ENCODE assay signal across 11 cellular contexts in genomic region chr3:100465871-100466777, GRCh38. TPM values are rescaled to one million over a fixed set of nuclear protein-coding genes. Genes with fewer than 3 reads are reported as not detected.
DNase-seq lines count a peak whose midpoint lies in the region; ATAC-seq, FAIRE-seq and TF ChIP-seq lines count a peak whose summit lies in the region.
"Had no signal": no experiment of that assay in that cellular context is flagged by ENCODE, and none has a peak within 500 bp of the region (broad histone marks: within the 10 kb centered on the region; RNA-seq: fewer than 3 reads in every experiment).

No MANE protein-coding gene starts in this region.

- H3K79me1 ChIP-seq in trophoblast cell (ENCODE audit: low read length): no peaks in the 10 kb centered on the region

- H3K23ac ChIP-seq in trophoblast cell (ENCODE audit: low read length): no peak overlapping the region

- FAIRE-seq in GM12892 (lab: Jason Lieb, UNC): peak; percentile 27

- H2BK12ac ChIP-seq in trophoblast cell (ENCODE audit: low read length): no peak overlapping the region

- H3K14ac ChIP-seq in trophoblast cell (ENCODE audit: low read length): no peak overlapping the region

- no peak overlapping the region for H3K9ac ChIP-seq in trophoblast cell (ENCODE audit: low read length)

- no peak overlapping the region for H3K27ac ChIP-seq in trophoblast cell (ENCODE audit: low read depth, low read length)

- H2AK5ac ChIP-seq in trophoblast cell (ENCODE audit: low read length): no peak overlapping the region

- H3K79me2 ChIP-seq in trophoblast cell (ENCODE audit: control insufficient read depth, insufficient read depth, low read length, poor library complexity): no peaks in the 10 kb centered on the region

- TF ChIP-seq POLR2A in GM12892 (IDR thresholded peaks at IDR 0.05; ENCODE audit: low read depth, low read length): no peak

- no peak overlapping the region for H4K8ac ChIP-seq in trophoblast cell (ENCODE audit: low read depth, low read length)

- no peaks in the 10 kb centered on the region for H3K36me3 ChIP-seq in trophoblast cell (ENCODE audit: control insufficient read depth in 1 of 2, insufficient read depth in 2 of 2, low read length in 2 of 2)

- no peak overlapping the region for H3K4me3 ChIP-seq in trophoblast cell (ENCODE audit: low read depth, low read length)

- H3K4me1 ChIP-seq in trophoblast cell (ENCODE audit: control insufficient read depth in 1 of 2, insufficient read depth in 2 of 2, low read length in 2 of 2): no peaks in the 10 kb centered on the region

- WGBS in trophoblast cell (ENCODE audit: extremely low coverage, insufficient coverage, insufficient read length): no CpG with 5 or more reads among the region's 3 CpGs

- H3K4me2 ChIP-seq in trophoblast cell (ENCODE audit: low read length): no peak overlapping the region

- no peak overlapping the region for H3K4ac ChIP-seq in trophoblast cell (ENCODE audit: low read depth, low read length)

- in situ Hi-C loops in KBM-7 (cut with MboI; ENCODE audit: low pct_unique_long_range_greater_than_20kb, low sequenced_read_pairs): no loop called here

- DNase-seq in GM12892 (ENCODE audit: insufficient read length) (no peak), KBM-7 (peak; percentile 16), fibroblast of peridontal ligament (ENCODE audit: extremely low read depth) (peak; percentile 18), T1000 (lab: John Stamatoyannopoulos, UW) (no peak), trophoblast cell (no peak), NCI-H2029 treated with DMSO at 0.1 percent for 48 hours (lab: John Stamatoyannopoulos, UW) (no peak), HPDE6-E6E7 (ENCODE audit: extremely low spot score) (no peak)
- DNase-seq: DMS153, NCI-H1092 treated with DMSO at 0.1 percent for 48 hours, substantia nigra had no signal

- H3K18ac ChIP-seq in trophoblast cell (ENCODE audit: low read length): no peak overlapping the region

- H2BK120ac ChIP-seq in trophoblast cell (ENCODE audit: insufficient read depth, low read length, poor library complexity): no peak overlapping the region

- peaks cover 6% of the 10 kb centered on the region for H3K9me3 ChIP-seq in trophoblast cell (ENCODE audit: insufficient read depth, low read depth, low read length)

- no peak overlapping the region for H4K12ac ChIP-seq in trophoblast cell (ENCODE audit: low read depth, low read length)

- no peak overlapping the region for H2AFZ ChIP-seq in trophoblast cell (ENCODE audit: insufficient read depth, low read length, poor library complexity)

- H2BK5ac ChIP-seq in trophoblast cell (ENCODE audit: low read depth, low read length, poor library complexity): no peak overlapping the region

- no peaks in the 10 kb centered on the region for H3K27me3 ChIP-seq in trophoblast cell (ENCODE audit: insufficient read depth, low read length)

- H4K91ac ChIP-seq in trophoblast cell (ENCODE audit: low read depth, low read length): no peak overlapping the region

- ATAC-seq in GM19463 (IDR thresholded peaks at IDR 0.05; ENCODE audit: unreplicated experiment): peak; percentile 45

RNA-seq across cellular contexts. Expression of gene TMEM45A, which starts 26.3 kb away (rescaled TPM):
- 13.4 TPM for polyA plus RNA-seq in GM12892 (2012; ENCODE audit: missing spikeins)
- 8.2 and 8.7 TPM in 2 replicates for polyA plus RNA-seq in trophoblast cell (2013)

Comparison
In these comparisons a context has a peak if more than half of its experiments do, and no peak if none do; other contexts are left out.
1. DNase-seq: peak in KBM-7 (single experiment) and fibroblast of peridontal ligament (single experiment); none in GM12892 (single experiment), T1000 (single experiment), trophoblast cell (0 of 2), NCI-H2029 treated with DMSO at 0.1 percent for 48 hours (single experiment) and HPDE6-E6E7 (single experiment).